In the genomic region with DNA sequence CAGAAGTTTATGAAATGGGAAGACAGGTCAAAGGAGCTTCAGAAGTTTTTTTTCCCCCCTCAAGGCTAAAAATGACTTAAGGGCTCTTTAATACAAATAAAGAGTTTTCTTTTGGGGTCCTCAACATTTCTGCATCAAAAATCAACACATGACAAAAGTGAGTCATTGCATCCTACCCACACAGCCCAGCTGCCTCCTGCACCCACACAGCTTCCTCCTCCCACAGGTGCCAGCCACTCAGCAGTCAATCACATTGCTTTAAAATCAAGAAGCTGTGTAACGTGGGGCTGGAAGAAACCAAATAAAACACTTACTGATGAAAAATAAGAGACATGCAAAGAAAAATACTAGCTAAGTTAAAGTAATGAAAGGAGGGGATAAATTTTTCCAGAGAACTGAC, we compare ENCODE assay signal across 8 cellular contexts.
DNase-seq lines count a peak whose midpoint lies in the region; ATAC-seq and TF ChIP-seq lines count a peak whose summit lies in the region.

No MANE protein-coding gene starts in this region.

- peaks cover 37% of the 10 kb centered on the region for H3K4me1 Mint-ChIP-seq in stimulated activated naive CD8-positive, alpha-beta T cell treated with anti-CD3 and anti-CD28 coated beads, Interleukin-15, amount 100 ng/mL, for 72 hours

- TF ChIP-seq CTCF in RWPE1 (conservative IDR thresholded peaks at IDR 0.05; ENCODE audit: low read depth): no peak

- no peak overlapping the region for H3K27ac ChIP-seq in RWPE1

- peak; percentile 82 for ATAC-seq in stimulated activated naive CD8-positive, alpha-beta T cell treated with anti-CD3 and anti-CD28 coated beads, Interleukin-15, amount 100 ng/mL, for 72 hours

- H3K9me3 Mint-ChIP-seq in stimulated activated naive CD8-positive, alpha-beta T cell treated with anti-CD3 and anti-CD28 coated beads, Interleukin-15, amount 100 ng/mL, for 72 hours: no peaks in the 10 kb centered on the region

- no peak overlapping the region for H3K27ac Mint-ChIP-seq in stimulated activated naive CD8-positive, alpha-beta T cell treated with anti-CD3 and anti-CD28 coated beads, Interleukin-15, amount 100 ng/mL, for 72 hours

- DNase-seq in ACHN (peak; percentile 36), HEK293T (ENCODE audit: extremely low spot score) (no peak), T-helper 1 cell (peak in 3 of 5 donors; percentile 7 to 58 (median 10)), NCI-H1930 (lab: John Stamatoyannopoulos, UW) (no peak), globus pallidus (ENCODE audit: low spot score) (no peak), RWPE1 (ENCODE audit: low spot score) (no peak)
- peak; percentile 6 for DNase-seq in effector CD4-positive, alpha-beta T cell
- DNase-seq in stimulated activated naive CD8-positive, alpha-beta T cell treated with anti-CD3 and anti-CD28 coated beads, Interleukin-15, amount 100 ng/mL, for 72 hours: peak; percentile 17 to 26

- H3K27me3 Mint-ChIP-seq in stimulated activated naive CD8-positive, alpha-beta T cell treated with anti-CD3 and anti-CD28 coated beads, Interleukin-15, amount 100 ng/mL, for 72 hours: no peaks in the 10 kb centered on the region

- POLR2A ChIA-PET in HEK293T (lab: Yijun Ruan, JAX) (interaction anchor here (0.7 kb wide), 1 partner anchor 69 kb away, joined by 3 read pairs; a partner anchor contains a TSS), RWPE1 (lab: Yijun Ruan, JAX; ENCODE audit: low non-redundant PET) (interaction anchor here (0.6 kb wide), 1 partner anchor 1059 kb away, joined by 3 read pairs; no protein-coding TSS in a partner anchor)

- in situ Hi-C loops in ACHN (cut with HindIII; ENCODE audit: low pct_ligation_motif_present, low pct_unique_long_range_greater_than_20kb, low sequenced_read_pairs): no loop called here

- H3K4me3 Mint-ChIP-seq in stimulated activated naive CD8-positive, alpha-beta T cell treated with anti-CD3 and anti-CD28 coated beads, Interleukin-15, amount 100 ng/mL, for 72 hours: peak overlapping the region; percentile 44 to 59

- CTCF ChIA-PET in HEK293T (lab: Yijun Ruan, JAX): no interaction called here
- CTCF ChIA-PET in RWPE1 (lab: Yijun Ruan, JAX): no interaction called here

TF ChIP-seq in HEK293T, 16 proteins besides CTCF, POLR2A, EP300 and RAD21:
- TF ChIP-seq FOXK2 (IDR thresholded peaks at IDR 0.05): no peak
- TF ChIP-seq LEF1 (IDR thresholded peaks at IDR 0.05; ENCODE audit: borderline replicate concordance): no peak
- TF ChIP-seq, protein P1, sequence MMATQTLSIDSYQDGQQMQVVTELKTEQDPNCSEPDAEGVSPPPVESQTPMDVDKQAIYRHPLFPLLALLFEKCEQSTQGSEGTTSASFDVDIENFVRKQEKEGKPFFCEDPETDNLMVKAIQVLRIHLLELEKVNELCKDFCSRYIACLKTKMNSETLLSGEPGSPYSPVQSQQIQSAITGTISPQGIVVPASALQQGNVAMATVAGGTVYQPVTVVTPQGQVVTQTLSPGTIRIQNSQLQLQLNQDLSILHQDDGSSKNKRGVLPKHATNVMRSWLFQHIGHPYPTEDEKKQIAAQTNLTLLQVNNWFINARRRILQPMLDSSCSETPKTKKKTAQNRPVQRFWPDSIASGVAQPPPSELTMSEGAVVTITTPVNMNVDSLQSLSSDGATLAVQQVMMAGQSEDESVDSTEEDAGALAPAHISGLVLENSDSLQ (IDR thresholded peaks at IDR 0.05): 0 out of 2 replicates have a peak, but pooled peaks have one; percentile 17
- no peak for TF ChIP-seq NFRKB (IDR thresholded peaks at IDR 0.05)
- TF ChIP-seq CTBP1 (IDR thresholded peaks at IDR 0.05; ENCODE audit: borderline replicate concordance): no peak
- TF ChIP-seq ELF4 (IDR thresholded peaks at IDR 0.05): no peak
- no peak for TF ChIP-seq FOXM1 (IDR thresholded peaks at IDR 0.05; ENCODE audit: borderline replicate concordance)
- no peak for TF ChIP-seq FOXA1 (IDR thresholded peaks at IDR 0.05)
- TF ChIP-seq L3MBTL2 (conservative IDR thresholded peaks at IDR 0.05): no peak

Comparison
In these comparisons a context has a peak if more than half of its experiments do, and no peak if none do; other contexts are left out.
1. DNase-seq: peak in ACHN (single experiment), T-helper 1 cell (3 of 5), effector CD4-positive, alpha-beta T cell (single experiment) and stimulated activated naive CD8-positive, alpha-beta T cell treated with anti-CD3 and anti-CD28 coated beads, Interleukin-15, amount 100 ng/mL, for 72 hours (2 of 2); none in HEK293T (single experiment), NCI-H1930 (0 of 2), globus pallidus (single experiment) and RWPE1 (single experiment).